In genomic region chr3:43006825-43007224, GRCh38 we compare ENCODE assay signal across 36 cellular contexts. TPM values are rescaled to one million over a fixed set of nuclear protein-coding genes. Genes with fewer than 3 reads are reported as not detected.
"Had no signal": no experiment of that assay in that cellular context is flagged by ENCODE, and none has a peak within 500 bp of the region (broad histone marks: within the 10 kb centered on the region; RNA-seq: fewer than 3 reads in every experiment).

No MANE protein-coding gene starts in this region.

- H3K4me1 Mint-ChIP-seq: activated CD4-positive, alpha-beta memory T cell treated with anti-CD3 and anti-CD28 coated beads, Interleukin-2, amount 10 ng/mL, durations not matched to agents 7 days and 5 days; activated CD8-positive, alpha-beta memory T cell treated with anti-CD3 and anti-CD28 coated beads, Interleukin-2, amount 10 ng/mL, durations not matched to agents 7 days and 5 days; activated naive CD4-positive, alpha-beta T cell treated with anti-CD3 and anti-CD28 coated beads, Interleukin-2, amount 10 ng/mL, durations not matched to agents 7 days and 5 days had no signal

- H3K27me3 Mint-ChIP-seq: activated CD4-positive, alpha-beta memory T cell treated with anti-CD3 and anti-CD28 coated beads, Interleukin-2, amount 10 ng/mL, durations not matched to agents 7 days and 5 days; activated CD4-positive, alpha-beta T cell treated with anti-CD3 and anti-CD28 coated beads for 36 hours; activated CD4-positive, alpha-beta T cell treated with anti-CD3 and anti-CD28 coated beads, Interleukin-2, amount 10 ng/mL, durations not matched to agents 7 days and 5 days; activated CD8-positive, alpha-beta memory T cell treated with anti-CD3 and anti-CD28 coated beads, Interleukin-2, amount 10 ng/mL, durations not matched to agents 7 days and 5 days; activated naive CD4-positive, alpha-beta T cell treated with anti-CD3 and anti-CD28 coated beads, Interleukin-2, amount 10 ng/mL, durations not matched to agents 7 days and 5 days; activated naive CD4-positive, alpha-beta T cell treated with anti-CD3 and anti-CD28 coated beads, Interleukin-2, amount 50 U/mL, for 24 hours; activated naive CD8-positive, alpha-beta T cell; activated naive CD8-positive, alpha-beta T cell treated with anti-CD3 and anti-CD28 coated beads, Interleukin-2, amount 50 U/mL, for 24 hours; activated T-cell treated with anti-CD3 and anti-CD28 coated beads, Interleukin-2, amount 50 U/mL, for 24 hours had no signal

- H3K36me3 Mint-ChIP-seq: activated CD8-positive, alpha-beta memory T cell treated with anti-CD3 and anti-CD28 coated beads, Interleukin-2, amount 10 ng/mL, durations not matched to agents 7 days and 5 days; activated naive CD4-positive, alpha-beta T cell treated with anti-CD3 and anti-CD28 coated beads, Interleukin-2, amount 10 ng/mL, durations not matched to agents 7 days and 5 days; activated naive CD4-positive, alpha-beta T cell treated with anti-CD3 and anti-CD28 coated beads, Interleukin-2, amount 50 U/mL, for 24 hours; activated naive CD8-positive, alpha-beta T cell; activated naive CD8-positive, alpha-beta T cell treated with anti-CD3 and anti-CD28 coated beads, Interleukin-2, amount 10 ng/mL, durations not matched to agents 7 days and 5 days; brain had no signal

- H3K27me3 ChIP-seq: ascending aorta, cardiac muscle cell had no signal

- H3K27ac ChIP-seq: ascending aorta, cardiac muscle cell, VCaP had no signal

- FAIRE-seq: bronchial epithelial cell, colon, TTC549 had no signal

- H3K27ac Mint-ChIP-seq: activated CD4-positive, alpha-beta memory T cell treated with anti-CD3 and anti-CD28 coated beads, Interleukin-2, amount 10 ng/mL, durations not matched to agents 7 days and 5 days; activated CD4-positive, alpha-beta T cell treated with anti-CD3 and anti-CD28 coated beads, Interleukin-2, amount 10 ng/mL, durations not matched to agents 7 days and 5 days; activated CD8-positive, alpha-beta memory T cell treated with anti-CD3 and anti-CD28 coated beads, Interleukin-2, amount 10 ng/mL, durations not matched to agents 7 days and 5 days; activated CD8-positive, alpha-beta T cell treated with anti-CD3 and anti-CD28 coated beads, Interleukin-2, amount 10 ng/mL, durations not matched to agents 7 days and 5 days; activated naive CD4-positive, alpha-beta T cell treated with anti-CD3 and anti-CD28 coated beads, Interleukin-2, amount 10 ng/mL, durations not matched to agents 7 days and 5 days; activated naive CD4-positive, alpha-beta T cell treated with anti-CD3 and anti-CD28 coated beads, Interleukin-2, amount 50 U/mL, for 24 hours; activated naive CD8-positive, alpha-beta T cell treated with anti-CD3 and anti-CD28 coated beads, Interleukin-2, amount 10 ng/mL, durations not matched to agents 7 days and 5 days; activated naive CD8-positive, alpha-beta T cell treated with anti-CD3 and anti-CD28 coated beads, Interleukin-2, amount 50 U/mL, for 24 hours; activated T-cell treated with anti-CD3 and anti-CD28 coated beads, Interleukin-2, amount 50 U/mL, for 24 hours; activated T-helper 2 cell treated with anti-CD3 and anti-CD28 coated beads, Interferon-gamma antibody, Interleukin-2, Interleukin-4, amounts not matched to agents 10 μg/mL and 5 μg/mL and 100 μg/mL, durations not matched to agents 14 hours and 24 hours and 36 hours; T-helper 2 cell treated with Interferon-gamma antibody and Interleukin-4, amounts not matched to agents 5 μg/mL and 100 μg/mL, for 36 hours had no signal

- H3K9me3 ChIP-seq: ascending aorta had no signal

- H3K4me3 Mint-ChIP-seq: activated CD4-positive, alpha-beta memory T cell treated with anti-CD3 and anti-CD28 coated beads, Interleukin-2, amount 10 ng/mL, durations not matched to agents 7 days and 5 days; activated CD4-positive, alpha-beta T cell treated with anti-CD3 and anti-CD28 coated beads for 36 hours; activated CD4-positive, alpha-beta T cell treated with anti-CD3 and anti-CD28 coated beads, Interleukin-2, amount 10 ng/mL, durations not matched to agents 7 days and 5 days; activated CD8-positive, alpha-beta memory T cell treated with anti-CD3 and anti-CD28 coated beads, Interleukin-2, amount 10 ng/mL, durations not matched to agents 7 days and 5 days; activated CD8-positive, alpha-beta T cell treated with anti-CD3 and anti-CD28 coated beads, Interleukin-2, amount 10 ng/mL, durations not matched to agents 7 days and 5 days; activated naive CD4-positive, alpha-beta T cell treated with anti-CD3 and anti-CD28 coated beads, Interleukin-2, amount 10 ng/mL, durations not matched to agents 7 days and 5 days; activated naive CD4-positive, alpha-beta T cell treated with anti-CD3 and anti-CD28 coated beads, Interleukin-2, amount 50 U/mL, for 24 hours; activated naive CD8-positive, alpha-beta T cell; activated naive CD8-positive, alpha-beta T cell treated with anti-CD3 and anti-CD28 coated beads, Interleukin-2, amount 10 ng/mL, durations not matched to agents 7 days and 5 days; activated naive CD8-positive, alpha-beta T cell treated with anti-CD3 and anti-CD28 coated beads, Interleukin-2, amount 50 U/mL, for 24 hours; activated T-cell treated with anti-CD3 and anti-CD28 coated beads, Interleukin-2, amount 50 U/mL, for 24 hours; brain; T-helper 2 cell treated with Interferon-gamma antibody and Interleukin-4, amounts not matched to agents 5 μg/mL and 100 μg/mL, for 36 hours had no signal

- H3K36me3 ChIP-seq: ascending aorta, cardiac muscle cell had no signal

- ATAC-seq: activated CD4-positive, alpha-beta T cell treated with anti-CD3 and anti-CD28 coated beads for 36 hours; activated CD4-positive, CD25-positive, alpha-beta regulatory T cell treated with anti-CD3 and anti-CD28 coated beads, Interleukin-2, amount 50 U/mL, for 24 hours; activated CD8-positive, alpha-beta memory T cell treated with anti-CD3 and anti-CD28 coated beads, Interleukin-2, amount 10 ng/mL, durations not matched to agents 7 days and 5 days; activated CD8-positive, alpha-beta T cell treated with anti-CD3 and anti-CD28 coated beads, Interleukin-2, amount 10 ng/mL, durations not matched to agents 7 days and 5 days; activated naive CD8-positive, alpha-beta T cell treated with anti-CD3 and anti-CD28 coated beads, Interleukin-2, amount 50 U/mL, for 24 hours had no signal

- H3K4me3 ChIP-seq: ascending aorta, cardiac muscle cell had no signal

- DNase-seq: activated CD4-positive, alpha-beta memory T cell treated with anti-CD3 and anti-CD28 coated beads, Interleukin-2, amount 10 ng/mL, durations not matched to agents 7 days and 5 days; activated CD4-positive, alpha-beta T cell treated with anti-CD3 and anti-CD28 coated beads for 1 hour; activated CD4-positive, alpha-beta T cell treated with anti-CD3 and anti-CD28 coated beads for 36 hours; activated CD4-positive, alpha-beta T cell treated with anti-CD3 and anti-CD28 coated beads for 48 hours; activated CD4-positive, alpha-beta T cell treated with anti-CD3 and anti-CD28 coated beads, Interleukin-2, amount 10 ng/mL, durations not matched to agents 7 days and 5 days; activated CD4-positive, alpha-beta T cell treated with anti-CD3 and anti-CD28 coated beads, Interleukin-2, amount 50 U/mL, for 48 hours; activated CD4-positive, CD25-positive, alpha-beta regulatory T cell; activated CD8-positive, alpha-beta memory T cell treated with anti-CD3 and anti-CD28 coated beads for 24 hours; activated CD8-positive, alpha-beta memory T cell treated with anti-CD3 and anti-CD28 coated beads, Interleukin-2, amount 10 ng/mL, durations not matched to agents 7 days and 5 days; activated CD8-positive, alpha-beta memory T cell treated with anti-CD3 and anti-CD28 coated beads, Interleukin-2, amount 50 U/mL, for 48 hours; activated CD8-positive, alpha-beta T cell treated with anti-CD3 and anti-CD28 coated beads, Interleukin-2, amount 10 ng/mL, durations not matched to agents 7 days and 5 days; activated effector memory CD4-positive, alpha-beta T cell treated with Interleukin-2 at 50 U/mL for 16 hours; activated gamma-delta T cell; activated naive CD4-positive, alpha-beta T cell treated with anti-CD3 and anti-CD28 coated beads, Interleukin-2, amount 10 ng/mL, durations not matched to agents 7 days and 5 days; activated naive CD4-positive, alpha-beta T cell treated with Interleukin-2 at 50 U/mL for 16 hours; activated naive CD8-positive, alpha-beta T cell treated with anti-CD3 and anti-CD28 coated beads, Interleukin-2, amount 10 ng/mL, durations not matched to agents 7 days and 5 days; activated naive CD8-positive, alpha-beta T cell treated with anti-CD3 and anti-CD28 coated beads, Interleukin-2, amount 50 U/mL, for 24 hours; activated T-cell treated with anti-CD3 and anti-CD28 coated beads, Interleukin-2, amount 50 U/mL, for 24 hours; activated T-cell treated with anti-CD3 and anti-CD28 coated beads, Interleukin-2, amount 50 U/mL, for 48 hours; amygdala; central memory CD4-positive, alpha-beta T cell; T-helper 2 cell; T-helper 9 cell had no signal

RNA-seq across cellular contexts. Expression of gene GASK1A, which starts 27.7 kb away (rescaled TPM):
- total RNA-seq: activated CD4-positive, alpha-beta memory T cell treated with anti-CD3 and anti-CD28 coated beads, Interleukin-2, amount 10 ng/mL, durations not matched to agents 7 days and 5 days; activated CD4-positive, alpha-beta T cell treated with anti-CD3 and anti-CD28 coated beads for 36 hours; activated CD4-positive, alpha-beta T cell treated with anti-CD3 and anti-CD28 coated beads, Interleukin-2, amount 10 ng/mL, durations not matched to agents 7 days and 5 days; activated CD8-positive, alpha-beta memory T cell treated with anti-CD3 and anti-CD28 coated beads, Interleukin-2, amount 10 ng/mL, durations not matched to agents 7 days and 5 days; activated CD8-positive, alpha-beta T cell treated with anti-CD3 and anti-CD28 coated beads, Interleukin-2, amount 10 ng/mL, durations not matched to agents 7 days and 5 days; activated naive CD8-positive, alpha-beta T cell treated with anti-CD3 and anti-CD28 coated beads, Interleukin-2, amount 10 ng/mL, durations not matched to agents 7 days and 5 days; activated T-helper 2 cell treated with anti-CD3 and anti-CD28 coated beads, Interferon-gamma antibody, Interleukin-2, Interleukin-4, amounts not matched to agents 10 μg/mL and 5 μg/mL and 100 μg/mL, durations not matched to agents 14 hours and 24 hours and 36 hours; T-helper 1 cell treated with Interleukin-12 subunit alpha and Interleukin-12 subunit beta and Interleukin-4 antibody, amounts not matched to agents 30 ng/mL and 1 ng/mL, for 36 hours had no signal
